26 cellular contexts compared by ENCODE assay signal in genomic region chr9:93949073-93949693, GRCh38. TPM values are rescaled to one million over a fixed set of nuclear protein-coding genes. Genes with fewer than 3 reads are reported as not detected.
DNase-seq lines count a peak whose midpoint lies in the region; ATAC-seq and TF ChIP-seq lines count a peak whose summit lies in the region.
"Had no signal": no experiment of that assay in that cellular context is flagged by ENCODE, and none has a peak within 500 bp of the region (broad histone marks: within the 10 kb centered on the region; RNA-seq: fewer than 3 reads in every experiment).

No MANE protein-coding gene starts in this region.

- WGBS in ectodermal cell, 2 experiments = 2% methylated on average over 32 of the region's 32 CpGs
- WGBS in mesendoderm (ENCODE audit: extremely low coverage, insufficient coverage, low lambda C conversion rate) = no CpG with 5 or more reads among the region's 32 CpGs

- H3K27me3 Mint-ChIP-seq in activated CD8-positive, alpha-beta T cell treated with anti-CD3 and anti-CD28 coated beads for 36 hours = peaks cover 84% of the 10 kb centered on the region
- peaks cover 90% of the 10 kb centered on the region for H3K27me3 Mint-ChIP-seq in activated CD8-positive, alpha-beta T cell treated with anti-CD3 and anti-CD28 coated beads, Interleukin-2, amount 10 ng/mL, durations not matched to agents 7 days and 5 days (ENCODE audit: low read depth)
- peaks cover 97% of the 10 kb centered on the region for H3K27me3 Mint-ChIP-seq in type B pancreatic cell

- no peak overlapping the region for H3K23ac ChIP-seq in mesendoderm (ENCODE audit: low read length)

- no peak for TF ChIP-seq CTCF in activated CD8-positive, alpha-beta T cell treated with anti-CD3 and anti-CD28 coated beads for 36 hours (IDR thresholded peaks at IDR 0.05)
- no peak for TF ChIP-seq CTCF in type B pancreatic cell (conservative IDR thresholded peaks at IDR 0.05)

- POLR2A ChIA-PET in activated CD8-positive, alpha-beta T cell treated with anti-CD3 and anti-CD28 coated beads for 36 hours (lab: Charles Lee) = no interaction called here
- POLR2A ChIA-PET in activated CD8-positive, alpha-beta T cell treated with anti-CD3 and anti-CD28 coated beads, Interleukin-2, amount 10 ng/mL, durations not matched to agents 7 days and 5 days (lab: Charles Lee) = interaction anchor here (1.0 kb wide), 1 partner anchor 10 kb away, joined by 3 read pairs; no protein-coding TSS in a partner anchor

- H4K5ac ChIP-seq in mesendoderm (ENCODE audit: low read length) = no peak overlapping the region

- H3K36me3 Mint-ChIP-seq in activated CD8-positive, alpha-beta T cell treated with anti-CD3 and anti-CD28 coated beads for 36 hours (ENCODE audit: low read depth) = no peaks in the 10 kb centered on the region
- peaks cover 10% of the 10 kb centered on the region for H3K36me3 Mint-ChIP-seq in activated CD8-positive, alpha-beta T cell treated with anti-CD3 and anti-CD28 coated beads, Interleukin-2, amount 10 ng/mL, durations not matched to agents 7 days and 5 days (ENCODE audit: low read depth)
- H3K36me3 Mint-ChIP-seq in type B pancreatic cell = peaks cover 10% of the 10 kb centered on the region

- H3K4me2 ChIP-seq in mesendoderm (ENCODE audit: low read length) = peak overlapping the region; percentile 0

- H3K4me3 Mint-ChIP-seq in activated CD8-positive, alpha-beta T cell treated with anti-CD3 and anti-CD28 coated beads for 36 hours = no peak overlapping the region
- H3K4me3 Mint-ChIP-seq in activated CD8-positive, alpha-beta T cell treated with anti-CD3 and anti-CD28 coated beads, Interleukin-2, amount 10 ng/mL, durations not matched to agents 7 days and 5 days = no peak overlapping the region
- H3K4me3 Mint-ChIP-seq in type B pancreatic cell = peak overlapping the region; percentile 67
- H3K4me3 Mint-ChIP-seq: activated naive CD4-positive, alpha-beta T cell treated with anti-CD3 and anti-CD28 coated beads for 36 hours; HFFc6; stimulated activated naive CD8-positive, alpha-beta T cell treated with anti-CD3 and anti-CD28 coated beads, Interleukin-15, Interleukin-2, amounts not matched to agents 100 ng/mL and 50 ng/mL, for 24 hours had no signal

- H3K18ac ChIP-seq in mesendoderm (ENCODE audit: low read length) = no peak overlapping the region

- H3K56ac ChIP-seq in mesendoderm (ENCODE audit: low read length) = peak overlapping the region; percentile 50

- H3K9me3 ChIP-seq in ectodermal cell (ENCODE audit: control insufficient read depth, low read length) = no peaks in the 10 kb centered on the region

- H3K27ac Mint-ChIP-seq in activated CD8-positive, alpha-beta T cell treated with anti-CD3 and anti-CD28 coated beads for 36 hours = no peak overlapping the region
- no peak overlapping the region for H3K27ac Mint-ChIP-seq in activated CD8-positive, alpha-beta T cell treated with anti-CD3 and anti-CD28 coated beads, Interleukin-2, amount 10 ng/mL, durations not matched to agents 7 days and 5 days
- H3K27ac Mint-ChIP-seq in type B pancreatic cell = no peak overlapping the region
- H3K27ac Mint-ChIP-seq: activated naive CD4-positive, alpha-beta T cell treated with anti-CD3 and anti-CD28 coated beads for 36 hours; HFFc6; stimulated activated naive CD8-positive, alpha-beta T cell treated with anti-CD3 and anti-CD28 coated beads, Interleukin-15, Interleukin-2, amounts not matched to agents 100 ng/mL and 50 ng/mL, for 24 hours had no signal

- H3K9ac ChIP-seq in mesendoderm (ENCODE audit: low read length) = no peak overlapping the region

- H3K4me1 ChIP-seq in ectodermal cell (ENCODE audit: control insufficient read depth, insufficient read depth, low read length) (peaks cover 21% of the 10 kb centered on the region), mesendoderm (ENCODE audit: control insufficient read depth, low read depth, low read length) (peaks cover 16% of the 10 kb centered on the region)

- no peak for ATAC-seq in activated CD8-positive, alpha-beta T cell treated with anti-CD3 and anti-CD28 coated beads for 36 hours
- ATAC-seq in activated CD8-positive, alpha-beta T cell treated with anti-CD3 and anti-CD28 coated beads, Interleukin-2, amount 10 ng/mL, durations not matched to agents 7 days and 5 days = no peak
- ATAC-seq: left cardiac atrium, right cardiac atrium had no signal

- H3K4ac ChIP-seq in mesendoderm (ENCODE audit: low read depth, low read length) = no peak overlapping the region

- no peak overlapping the region for H4K8ac ChIP-seq in mesendoderm (ENCODE audit: low read depth, low read length)

- CTCF ChIA-PET in activated CD8-positive, alpha-beta T cell treated with anti-CD3 and anti-CD28 coated beads for 36 hours (lab: Charles Lee) = interaction anchor here (1.2 to 1.3 kb wide), 3 partner anchors 89 to 267 kb away, joined by 3 to 4 read pairs (median 3); no protein-coding TSS in a partner anchor
- CTCF ChIA-PET in activated CD8-positive, alpha-beta T cell treated with anti-CD3 and anti-CD28 coated beads, Interleukin-2, amount 10 ng/mL, durations not matched to agents 7 days and 5 days (lab: Charles Lee) = interaction anchor here (1.0 kb wide), 1 partner anchor 13 kb away, joined by 3 read pairs; no protein-coding TSS in a partner anchor

- H2BK120ac ChIP-seq in mesendoderm (ENCODE audit: low read depth, low read length) = no peak overlapping the region

- no peaks in the 10 kb centered on the region for H3K36me3 ChIP-seq in ectodermal cell (ENCODE audit: control insufficient read depth, insufficient read depth, low read length)
- no peaks in the 10 kb centered on the region for H3K36me3 ChIP-seq in mesendoderm (ENCODE audit: control insufficient read depth, insufficient read depth, low read length)
- H3K36me3 ChIP-seq: breast epithelium had no signal

- no peak overlapping the region for H2AK5ac ChIP-seq in mesendoderm (ENCODE audit: low read length)

- no peak overlapping the region for H2BK15ac ChIP-seq in mesendoderm (replicated peaks; ENCODE audit: low read depth)

- DNase-seq in activated CD8-positive, alpha-beta T cell treated with anti-CD3 and anti-CD28 coated beads for 36 hours = peak; percentile 28
- DNase-seq in activated CD8-positive, alpha-beta T cell treated with anti-CD3 and anti-CD28 coated beads, Interleukin-2, amount 10 ng/mL, durations not matched to agents 7 days and 5 days = no peak
- peak; percentile 69 for DNase-seq in mesendoderm
- DNase-seq in type B pancreatic cell (ENCODE audit: extremely low spot score, unreplicated experiment) = no peak
- DNase-seq in activated naive CD4-positive, alpha-beta T cell treated with Interleukin-2 at 50 U/mL for 16 hours = no peak
- DNase-seq in NCI-H345 (lab: John Stamatoyannopoulos, UW) = no peak
- DNase-seq in NCI-H510A treated with DMSO at 0.1 percent for 48 hours (lab: John Stamatoyannopoulos, UW) = no peak
- DNase-seq: activated naive CD4-positive, alpha-beta T cell treated with anti-CD3 and anti-CD28 coated beads for 36 hours; AML-193; HFFc6; IMR-90; left cardiac atrium; NCI-H1092 treated with DMSO at 0.1 percent for 48 hours; NCI-H2029; NCI-H2227 treated with DMSO at 0.1 percent for 48 hours; NCI-H774; right cardiac atrium; stimulated activated CD4-positive, alpha-beta T cell treated with anti-CD3 and anti-CD28 coated beads, Interleukin-4, amount 100 ng/mL, for 4 hours; T1000; trophoblast cell had no signal

- peaks cover 100% of the 10 kb centered on the region for H3K27me3 ChIP-seq in ectodermal cell (ENCODE audit: control insufficient read depth, insufficient read depth, low read length, poor library complexity, severe bottlenecking)
- peaks cover 57% of the 10 kb centered on the region for H3K27me3 ChIP-seq in mesendoderm (ENCODE audit: insufficient read depth, low read length, poor library complexity)

- intact Hi-C loops in activated CD8-positive, alpha-beta T cell treated with anti-CD3 and anti-CD28 coated beads for 36 hours (cut with micrococcal nuclease) = no loop called here

- no peak overlapping the region for H3K27ac ChIP-seq in ectodermal cell (ENCODE audit: insufficient read depth, low read depth, low read length, poor library complexity, severe bottlenecking)
- no peak overlapping the region for H3K27ac ChIP-seq in mesendoderm (ENCODE audit: low read depth, low read length)
- H3K27ac ChIP-seq: breast epithelium, coronary artery had no signal

- no peaks in the 10 kb centered on the region for H3K9me3 Mint-ChIP-seq in activated CD8-positive, alpha-beta T cell treated with anti-CD3 and anti-CD28 coated beads for 36 hours
- H3K9me3 Mint-ChIP-seq in activated CD8-positive, alpha-beta T cell treated with anti-CD3 and anti-CD28 coated beads, Interleukin-2, amount 10 ng/mL, durations not matched to agents 7 days and 5 days (ENCODE audit: insufficient read depth) = peaks cover 4% of the 10 kb centered on the region
- H3K9me3 Mint-ChIP-seq in type B pancreatic cell = peaks cover 4% of the 10 kb centered on the region
- H3K9me3 Mint-ChIP-seq: activated naive CD4-positive, alpha-beta T cell treated with anti-CD3 and anti-CD28 coated beads for 36 hours; stimulated activated naive CD8-positive, alpha-beta T cell treated with anti-CD3 and anti-CD28 coated beads, Interleukin-15, Interleukin-2, amounts not matched to agents 100 ng/mL and 50 ng/mL, for 24 hours had no signal

- peaks cover 44% of the 10 kb centered on the region for H3K4me1 Mint-ChIP-seq in activated CD8-positive, alpha-beta T cell treated with anti-CD3 and anti-CD28 coated beads for 36 hours (ENCODE audit: low read depth)
- peaks cover 41% of the 10 kb centered on the region for H3K4me1 Mint-ChIP-seq in activated CD8-positive, alpha-beta T cell treated with anti-CD3 and anti-CD28 coated beads, Interleukin-2, amount 10 ng/mL, durations not matched to agents 7 days and 5 days (ENCODE audit: low read depth)
- H3K4me1 Mint-ChIP-seq in type B pancreatic cell (ENCODE audit: unreplicated experiment) = peaks cover 37% of the 10 kb centered on the region

- H3K79me2 ChIP-seq in mesendoderm (ENCODE audit: control insufficient read depth, insufficient read depth, low read length) = no peaks in the 10 kb centered on the region

- no peaks in the 10 kb centered on the region for H3K79me1 ChIP-seq in mesendoderm (ENCODE audit: low read length)

- H2BK5ac ChIP-seq in mesendoderm (ENCODE audit: low read length) = no peak overlapping the region

- H3K4me3 ChIP-seq in ectodermal cell (ENCODE audit: insufficient read depth, low read depth, low read length) (peak overlapping the region; percentile 1), mesendoderm (ENCODE audit: low read length) (no peak overlapping the region)
- H3K4me3 ChIP-seq: breast epithelium, coronary artery had no signal

RNA-seq across cellular contexts. Expression of gene BARX1, which starts 6.0 kb away (rescaled TPM):
- 1 to 10 TPM; 6.6 to 7.6 TPM for total RNA-seq in activated CD8-positive, alpha-beta T cell treated with anti-CD3 and anti-CD28 coated beads for 36 hours
- under 1 TPM in 1 of 2 experiments, not detected in 1; 0.53 TPM for total RNA-seq in activated CD8-positive, alpha-beta T cell treated with anti-CD3 and anti-CD28 coated beads, Interleukin-2, amount 10 ng/mL, durations not matched to agents 7 days and 5 days
- 0.31 TPM for polyA plus RNA-seq in ectodermal cell (2013, experiment 1 of 4)
- polyA plus RNA-seq in ectodermal cell (2013, experiment 2 of 4) = 0.48 TPM
- 0.64 TPM for polyA plus RNA-seq in ectodermal cell (2013, experiment 3 of 4)
- polyA plus RNA-seq in ectodermal cell (2013, experiment 4 of 4) = 0.69 TPM
- 4.1 TPM for polyA plus RNA-seq in mesendoderm (2013, experiment 1 of 2)
- 3.7 TPM for polyA plus RNA-seq in mesendoderm (2013, experiment 2 of 2)
- 0.71 and 11.8 TPM in 2 replicates for total RNA-seq in type B pancreatic cell (ENCODE audit: low replicate concordance)
- total RNA-seq: fibroblast of lung, HFFc6, IMR-90, left cardiac atrium, myocyte, right cardiac atrium had no signal
- polyA plus RNA-seq: fibroblast of lung, IMR-90, right cardiac atrium had no signal

Comparison
In these comparisons a context has a peak if more than half of its experiments do, and no peak if none do; other contexts are left out.
1. DNase-seq: peak in activated CD8-positive, alpha-beta T cell treated with anti-CD3 and anti-CD28 coated beads for 36 hours (single experiment) and mesendoderm (single experiment); none in activated CD8-positive, alpha-beta T cell treated with anti-CD3 and anti-CD28 coated beads, Interleukin-2, amount 10 ng/mL, durations not matched to agents 7 days and 5 days (single experiment), type B pancreatic cell (single experiment), activated naive CD4-positive, alpha-beta T cell treated with Interleukin-2 at 50 U/mL for 16 hours (single experiment), NCI-H345 (single experiment) and NCI-H510A treated with DMSO at 0.1 percent for 48 hours (single experiment).